1 cellular context compared by ENCODE assay signal in genomic region chr10:33187427-33187999, GRCh38.
A peak's percentile ranks its signal among the peaks of the same experiment; 100 is the strongest.
TF ChIP-seq lines count a peak whose summit lies in the region.

No MANE protein-coding gene starts in this region.

TF ChIP-seq in H1, 55 proteins besides CTCF, POLR2A, EP300 and RAD21 (continued from another document):
- TF ChIP-seq ATF2 (IDR thresholded peaks at IDR 0.05; ENCODE audit: low read length): no peak
- TF ChIP-seq RFX5 (IDR thresholded peaks at IDR 0.05; ENCODE audit: borderline replicate concordance, low read depth, low read length): no peak
- TF ChIP-seq CEBPB (IDR thresholded peaks at IDR 0.05; ENCODE audit: low read depth, low read length): no peak
- peak; percentile 58; the same call in 1 of the 2 replicates for TF ChIP-seq E2F6 (IDR thresholded peaks at IDR 0.05)
